In genomic region chr13:50082426-50083283, GRCh38 we compare ENCODE assay signal across 8 cellular contexts.
DNase-seq lines count a peak whose midpoint lies in the region; ATAC-seq, FAIRE-seq and TF ChIP-seq lines count a peak whose summit lies in the region.

No MANE protein-coding gene starts in this region.

- H3K4me1 Mint-ChIP-seq in activated CD4-positive, alpha-beta T cell treated with anti-CD3 and anti-CD28 coated beads, Interleukin-2, amount 10 ng/mL, durations not matched to agents 24 days and 14 days: peaks cover 40% of the 10 kb centered on the region

- ATAC-seq in HG03442 (IDR thresholded peaks at IDR 0.05; ENCODE audit: unreplicated experiment): peak; percentile 50

- no peaks in the 10 kb centered on the region for H3K9me3 ChIP-seq in BLaER1

- H3K9ac ChIP-seq in BLaER1: peak overlapping the region; percentile 97

- peaks cover 18% of the 10 kb centered on the region; the same call in 1 of the 2 replicates for H3K36me3 ChIP-seq in BLaER1

- H3K4me3 ChIP-seq in BLaER1 (peak overlapping the region; percentile 89), dorsolateral prefrontal cortex (peak overlapping the region; percentile 47 to 91 (median 78))

- peaks cover 51% of the 10 kb centered on the region for H3K4me1 ChIP-seq in BLaER1

- H3K4me2 ChIP-seq in BLaER1: peak overlapping the region; percentile 83

- H3K27me3 Mint-ChIP-seq in activated CD4-positive, alpha-beta T cell treated with anti-CD3 and anti-CD28 coated beads, Interleukin-2, amount 10 ng/mL, durations not matched to agents 24 days and 14 days: peaks cover 5% of the 10 kb centered on the region

- H3K27ac ChIP-seq in BLaER1 (peak overlapping the region; percentile 77), dorsolateral prefrontal cortex (peak overlapping the region in 56 of 59 donors; percentile 7 to 94 (median 82))

- TF ChIP-seq CTCF in dorsolateral prefrontal cortex (IDR thresholded peaks at IDR 0.05 in 54 of 56, conservative IDR thresholded peaks at IDR 0.05 in 2 of 56; ENCODE audit: low read depth in 1 of 56, partially characterized antibody in 56 of 56): no peak

- H3K36me3 Mint-ChIP-seq in activated CD4-positive, alpha-beta T cell treated with anti-CD3 and anti-CD28 coated beads, Interleukin-2, amount 10 ng/mL, durations not matched to agents 24 days and 14 days (ENCODE audit: low read depth): peaks cover 35% of the 10 kb centered on the region

- H3K9me3 Mint-ChIP-seq in activated CD4-positive, alpha-beta T cell treated with anti-CD3 and anti-CD28 coated beads, Interleukin-2, amount 10 ng/mL, durations not matched to agents 24 days and 14 days: no peaks in the 10 kb centered on the region

- no peaks in the 10 kb centered on the region for H3K27me3 ChIP-seq in BLaER1
- H3K27me3 ChIP-seq in dorsolateral prefrontal cortex: no peaks in the 10 kb centered on the region

- no peak for FAIRE-seq in GM19239 (lab: Jason Lieb, UNC)

- H4K20me1 ChIP-seq in BLaER1: peaks cover 97% of the 10 kb centered on the region

- peak overlapping the region; percentile 100 for H3K4me3 Mint-ChIP-seq in activated CD4-positive, alpha-beta T cell treated with anti-CD3 and anti-CD28 coated beads, Interleukin-2, amount 10 ng/mL, durations not matched to agents 24 days and 14 days

- intact Hi-C loops in activated CD4-positive, alpha-beta T cell treated with anti-CD3 and anti-CD28 coated beads, Interleukin-2, amount 10 ng/mL, durations not matched to agents 24 days and 14 days (cut with micrococcal nuclease): loop anchor here (1.0 to 10.0 kb wide), 11 partner anchors 42 to 1370 kb away; partner anchors contain the start of genes INTS6, SPRYD7 and TRIM13
- intact Hi-C loops in dorsolateral prefrontal cortex (cut with DNase I): loop anchor here (1.0 to 10.0 kb wide), 10 partner anchors 42 to 830 kb away; partner anchors contain the start of genes RNASEH2B (in 1 of the 2) and TRIM13 (in 1 of the 2)

- DNase-seq in GM19239 (ENCODE audit: insufficient read length, low spot score): peak; percentile 42
- DNase-seq in NCI-H524 (lab: John Stamatoyannopoulos, UW): peak; percentile 80 to 89
- DNase-seq in activated CD4-positive, alpha-beta T cell treated with anti-CD3 and anti-CD28 coated beads, Interleukin-2, amount 10 ng/mL, durations not matched to agents 24 days and 14 days: peak; percentile 93
- peak in 1 of 10 donors; percentile 15 for DNase-seq in dorsolateral prefrontal cortex
- DNase-seq in lung microvascular endothelial cell (ENCODE audit: low read depth in 2 of 2): peak; percentile 68 to 72
- peak; percentile 53 to 68 for DNase-seq in stimulated activated CD8-positive, alpha-beta memory T cell treated with anti-CD3 and anti-CD28 coated beads, Interleukin-15, amount 100 ng/mL, for 4 hours (ENCODE audit: low read depth in 2 of 2)

- peak overlapping the region; percentile 100 for H3K27ac Mint-ChIP-seq in activated CD4-positive, alpha-beta T cell treated with anti-CD3 and anti-CD28 coated beads, Interleukin-2, amount 10 ng/mL, durations not matched to agents 24 days and 14 days
